ENCODE assay signal across 13 cellular contexts in genomic region chr1:47576758-47577115, GRCh38.
DNase-seq lines count a peak whose midpoint lies in the region; ATAC-seq, FAIRE-seq and TF ChIP-seq lines count a peak whose summit lies in the region.
"Had no signal": no experiment of that assay in that cellular context is flagged by ENCODE, and none has a peak within 500 bp of the region (broad histone marks: within the 10 kb centered on the region; RNA-seq: fewer than 3 reads in every experiment).

No MANE protein-coding gene starts in this region.

- peak overlapping the region; percentile 76 for H3K4me2 ChIP-seq in astrocyte (ENCODE audit: low read length)
- H3K4me2 ChIP-seq: BLaER1 treated with 17β-estradiol and CSF1 and Interleukin-3, amounts not matched to agents 10 nM and 100 nM; GM23338 had no signal

- no peaks in the 10 kb centered on the region for H3K79me2 ChIP-seq in astrocyte (ENCODE audit: insufficient read depth, low read length)

- H3K9me3 ChIP-seq in HUES48 (ENCODE audit: control insufficient read depth, insufficient read depth, low read length): no peaks in the 10 kb centered on the region
- no peaks in the 10 kb centered on the region for H3K9me3 ChIP-seq in astrocyte (ENCODE audit: insufficient read depth, low read depth, low read length)
- H3K9me3 ChIP-seq: BLaER1 treated with 17β-estradiol and CSF1 and Interleukin-3, amounts not matched to agents 10 nM and 100 nM had no signal

- no peak for ATAC-seq in HG02642 (IDR thresholded peaks at IDR 0.05; ENCODE audit: poor library complexity, unreplicated experiment)
- ATAC-seq in GM21360 (IDR thresholded peaks at IDR 0.05; ENCODE audit: unreplicated experiment): no peak
- ATAC-seq: GM23338 had no signal

- H3K27ac ChIP-seq in HUES48 (ENCODE audit: low read depth, low read length): peak overlapping the region; percentile 85
- peak overlapping the region; percentile 60 for H3K27ac ChIP-seq in astrocyte (ENCODE audit: low read depth, low read length)
- H3K27ac ChIP-seq: BLaER1 treated with 17β-estradiol and CSF1 and Interleukin-3, amounts not matched to agents 10 nM and 100 nM had no signal

- H3K4me3 ChIP-seq in HUES48 (ENCODE audit: low read depth, low read length) (no peak overlapping the region), astrocyte (ENCODE audit: insufficient read depth, low read depth, low read length) (no peak overlapping the region)
- H3K4me3 ChIP-seq: BLaER1 treated with 17β-estradiol and CSF1 and Interleukin-3, amounts not matched to agents 10 nM and 100 nM; GM23338 had no signal

- no peak for DNase-seq in astrocyte (ENCODE audit: low read depth)
- peak; percentile 24 for DNase-seq in medulla oblongata (ENCODE audit: extremely low spot score)
- DNase-seq in neural crest cell (ENCODE audit: low read depth, low spot score): no peak
- no peak for DNase-seq in EL
- DNase-seq in activated naive CD8-positive, alpha-beta T cell treated with anti-CD3 and anti-CD28 coated beads for 36 hours: no peak
- DNase-seq: CD4-positive, CD25-positive, alpha-beta regulatory T cell; DMS53; H9 had no signal

- no peak for TF ChIP-seq CTCF in astrocyte (IDR thresholded peaks at IDR 0.05; ENCODE audit: insufficient read depth, low read depth, low read length)
- TF ChIP-seq CTCF in neural crest cell (conservative IDR thresholded peaks at IDR 0.05): no peak

- no peak for FAIRE-seq in astrocyte (lab: Jason Lieb, UNC)

- no peaks in the 10 kb centered on the region; the same call in 1 of the 2 replicates for H3K27me3 ChIP-seq in HUES48 (ENCODE audit: control insufficient read depth, insufficient read depth, low read length)
- H3K27me3 ChIP-seq in astrocyte (ENCODE audit: insufficient read depth, low read length): peaks cover 7% of the 10 kb centered on the region
- H3K27me3 ChIP-seq: BLaER1 treated with 17β-estradiol and CSF1 and Interleukin-3, amounts not matched to agents 10 nM and 100 nM had no signal

- no peak overlapping the region for H3K9ac ChIP-seq in HUES48 (ENCODE audit: low read depth, low read length)
- H3K9ac ChIP-seq in astrocyte (ENCODE audit: low read length): no peak overlapping the region
- H3K9ac ChIP-seq: BLaER1 treated with 17β-estradiol and CSF1 and Interleukin-3, amounts not matched to agents 10 nM and 100 nM had no signal

- peaks cover 9% of the 10 kb centered on the region for H3K27me3 Mint-ChIP-seq in astrocyte (ENCODE audit: low read depth, unreplicated experiment)
- H3K27me3 Mint-ChIP-seq in neural crest cell (ENCODE audit: low read depth): peaks cover 67% of the 10 kb centered on the region
- H3K27me3 Mint-ChIP-seq in activated naive CD8-positive, alpha-beta T cell treated with anti-CD3 and anti-CD28 coated beads for 36 hours: peaks cover 29% of the 10 kb centered on the region

- H3K4me3 Mint-ChIP-seq in astrocyte (ENCODE audit: unreplicated experiment) (no peak overlapping the region), neural crest cell (peak overlapping the region; percentile 26)
- no peak overlapping the region for H3K4me3 Mint-ChIP-seq in activated naive CD8-positive, alpha-beta T cell treated with anti-CD3 and anti-CD28 coated beads for 36 hours
- H3K4me3 Mint-ChIP-seq: CD4-positive, CD25-positive, alpha-beta regulatory T cell; GM23338; H9 had no signal

- H2AFZ ChIP-seq in astrocyte (ENCODE audit: low read depth, low read length): no peak overlapping the region
- H2AFZ ChIP-seq: GM23338 had no signal

- peaks cover 3% of the 10 kb centered on the region for H3K36me3 Mint-ChIP-seq in astrocyte (ENCODE audit: low read depth, unreplicated experiment)
- no peaks in the 10 kb centered on the region for H3K36me3 Mint-ChIP-seq in neural crest cell (ENCODE audit: low read depth)
- H3K36me3 Mint-ChIP-seq in activated naive CD8-positive, alpha-beta T cell treated with anti-CD3 and anti-CD28 coated beads for 36 hours: no peaks in the 10 kb centered on the region
- H3K36me3 Mint-ChIP-seq: CD4-positive, CD25-positive, alpha-beta regulatory T cell had no signal

- no peak overlapping the region for H3K27ac Mint-ChIP-seq in astrocyte (ENCODE audit: unreplicated experiment)
- peak overlapping the region; percentile 47 for H3K27ac Mint-ChIP-seq in neural crest cell (ENCODE audit: unreplicated experiment)
- no peak overlapping the region for H3K27ac Mint-ChIP-seq in activated naive CD8-positive, alpha-beta T cell treated with anti-CD3 and anti-CD28 coated beads for 36 hours
- H3K27ac Mint-ChIP-seq: GM23338 had no signal

- H3K9me3 Mint-ChIP-seq in astrocyte (ENCODE audit: unreplicated experiment) (no peaks in the 10 kb centered on the region), neural crest cell (no peaks in the 10 kb centered on the region)
- H3K9me3 Mint-ChIP-seq in activated naive CD8-positive, alpha-beta T cell treated with anti-CD3 and anti-CD28 coated beads for 36 hours: no peaks in the 10 kb centered on the region
- H3K9me3 Mint-ChIP-seq: GM23338, H9 had no signal

- no peaks in the 10 kb centered on the region for H3K36me3 ChIP-seq in HUES48 (ENCODE audit: control insufficient read depth, insufficient read depth, low read length)
- H3K36me3 ChIP-seq in astrocyte (ENCODE audit: insufficient read depth, low read length): no peaks in the 10 kb centered on the region
- H3K36me3 ChIP-seq: BLaER1 treated with 17β-estradiol and CSF1 and Interleukin-3, amounts not matched to agents 10 nM and 100 nM had no signal

- H3K4me1 ChIP-seq in HUES48 (ENCODE audit: control insufficient read depth, insufficient read depth, low read length) (peaks cover 34% of the 10 kb centered on the region), astrocyte (ENCODE audit: insufficient read depth, low read length) (peaks cover 27% of the 10 kb centered on the region)

- H3K4me1 Mint-ChIP-seq in astrocyte (ENCODE audit: low read depth, unreplicated experiment): peaks cover 20% of the 10 kb centered on the region
- H3K4me1 Mint-ChIP-seq in neural crest cell: peaks cover 85% of the 10 kb centered on the region
- no peaks in the 10 kb centered on the region for H3K4me1 Mint-ChIP-seq in activated naive CD8-positive, alpha-beta T cell treated with anti-CD3 and anti-CD28 coated beads for 36 hours
- H3K4me1 Mint-ChIP-seq: CD4-positive, CD25-positive, alpha-beta regulatory T cell had no signal

- H4K20me1 ChIP-seq in astrocyte (ENCODE audit: insufficient read depth, low read length): no peaks in the 10 kb centered on the region
- H4K20me1 ChIP-seq: BLaER1 treated with 17β-estradiol and CSF1 and Interleukin-3, amounts not matched to agents 10 nM and 100 nM had no signal
